9 cellular contexts compared by ENCODE assay signal in genomic region chr12:93442411-93443340, GRCh38. TPM values are rescaled to one million over a fixed set of nuclear protein-coding genes. Genes with fewer than 3 reads are reported as not detected.
A peak's percentile ranks its signal among the peaks of the same experiment; 100 is the strongest.
DNase-seq lines count a peak whose midpoint lies in the region; ATAC-seq, FAIRE-seq and TF ChIP-seq lines count a peak whose summit lies in the region.
"Had no signal": no experiment of that assay in that cellular context is flagged by ENCODE, and none has a peak within 500 bp of the region (broad histone marks: within the 10 kb centered on the region; RNA-seq: fewer than 3 reads in every experiment).

No MANE protein-coding gene starts in this region.

- H3K27me3 ChIP-seq in right atrium auricular region (no peaks in the 10 kb centered on the region), small intestine (ENCODE audit: control insufficient read depth in 2 of 2, insufficient read depth in 2 of 2, low read length in 2 of 2) (no peaks in the 10 kb centered on the region)

- H3K27me3 Mint-ChIP-seq in T-helper 2 cell treated with Interferon-gamma antibody and Interleukin-4, amounts not matched to agents 5 μg/mL and 100 μg/mL, for 36 hours (ENCODE audit: low read depth), result no peaks in the 10 kb centered on the region
- H3K27me3 Mint-ChIP-seq in activated CD8-positive, alpha-beta T cell treated with anti-CD3 and anti-CD28 coated beads for 36 hours, result no peaks in the 10 kb centered on the region

- ATAC-seq in activated CD8-positive, alpha-beta T cell treated with anti-CD3 and anti-CD28 coated beads for 36 hours, result no peak
- ATAC-seq in HG03378 (IDR thresholded peaks at IDR 0.05; ENCODE audit: unreplicated experiment), result no peak
- ATAC-seq in HG02870 (IDR thresholded peaks at IDR 0.05; ENCODE audit: unreplicated experiment), result no peak

- H3K27ac Mint-ChIP-seq in T-helper 2 cell treated with Interferon-gamma antibody and Interleukin-4, amounts not matched to agents 5 μg/mL and 100 μg/mL, for 36 hours, result peak overlapping the region; percentile 95
- H3K27ac Mint-ChIP-seq in activated CD8-positive, alpha-beta T cell treated with anti-CD3 and anti-CD28 coated beads for 36 hours, result peak overlapping the region; percentile 98

- TF ChIP-seq CTCF in activated CD8-positive, alpha-beta T cell treated with anti-CD3 and anti-CD28 coated beads for 36 hours (IDR thresholded peaks at IDR 0.05), result no peak
- TF ChIP-seq CTCF in right atrium auricular region (IDR thresholded peaks at IDR 0.05), result no peak

- CTCF ChIA-PET in activated CD8-positive, alpha-beta T cell treated with anti-CD3 and anti-CD28 coated beads for 36 hours (lab: Charles Lee), result interaction anchor here (0.7 to 2.5 kb wide), 4 partner anchors 23 to 60 kb away, joined by 3 to 11 read pairs (median 4); partner anchors contain the start of gene MRPL42

- H3K36me3 Mint-ChIP-seq in T-helper 2 cell treated with Interferon-gamma antibody and Interleukin-4, amounts not matched to agents 5 μg/mL and 100 μg/mL, for 36 hours (ENCODE audit: low read depth), result no peaks in the 10 kb centered on the region
- H3K36me3 Mint-ChIP-seq in activated CD8-positive, alpha-beta T cell treated with anti-CD3 and anti-CD28 coated beads for 36 hours (ENCODE audit: low read depth), result peaks cover 10% of the 10 kb centered on the region

- H3K4me1 ChIP-seq in right atrium auricular region (peaks cover 0 to 36% of the 10 kb centered on the region in 2 donors), small intestine (ENCODE audit: control insufficient read depth in 2 of 2, insufficient read depth in 1 of 2, low read depth in 1 of 2, low read length in 1 of 2) (peaks cover 0 to 6% of the 10 kb centered on the region in 2 donors)

- H3K4me3 ChIP-seq in right atrium auricular region (peak overlapping the region; percentile 86 to 100), small intestine (ENCODE audit: low read depth in 1 of 2, low read length in 2 of 2) (peak overlapping the region; percentile 92 to 100)

- H3K4me1 Mint-ChIP-seq in T-helper 2 cell treated with Interferon-gamma antibody and Interleukin-4, amounts not matched to agents 5 μg/mL and 100 μg/mL, for 36 hours (ENCODE audit: low read depth), result peaks cover 46% of the 10 kb centered on the region
- H3K4me1 Mint-ChIP-seq in activated CD8-positive, alpha-beta T cell treated with anti-CD3 and anti-CD28 coated beads for 36 hours (ENCODE audit: low read depth), result peaks cover 47% of the 10 kb centered on the region

- H3K9me3 Mint-ChIP-seq in T-helper 2 cell treated with Interferon-gamma antibody and Interleukin-4, amounts not matched to agents 5 μg/mL and 100 μg/mL, for 36 hours, result no peaks in the 10 kb centered on the region
- H3K9me3 Mint-ChIP-seq in activated CD8-positive, alpha-beta T cell treated with anti-CD3 and anti-CD28 coated beads for 36 hours, result no peaks in the 10 kb centered on the region

- peak overlapping the region; percentile 91 for H3K4me3 Mint-ChIP-seq in T-helper 2 cell treated with Interferon-gamma antibody and Interleukin-4, amounts not matched to agents 5 μg/mL and 100 μg/mL, for 36 hours
- H3K4me3 Mint-ChIP-seq in activated CD8-positive, alpha-beta T cell treated with anti-CD3 and anti-CD28 coated beads for 36 hours, result peak overlapping the region; percentile 99

- H3K9me3 ChIP-seq in right atrium auricular region (no peaks in the 10 kb centered on the region), small intestine (ENCODE audit: control insufficient read depth, low read depth) (no peaks in the 10 kb centered on the region)

- 3 to 6% (median 5%) methylated on average over 19 of the region's 19 CpGs for WGBS in small intestine, 3 donors

- intact Hi-C loops in activated CD8-positive, alpha-beta T cell treated with anti-CD3 and anti-CD28 coated beads for 36 hours (cut with micrococcal nuclease), result loop anchor here (5.0 to 10.0 kb wide), 2 partner anchors 65 to 1308 kb away; partner anchors contain the start of gene NUDT4

- H3K27ac ChIP-seq in right atrium auricular region, result peak overlapping the region; percentile 93 to 96
- peak overlapping the region; percentile 77 to 84 for H3K27ac ChIP-seq in small intestine (ENCODE audit: low read depth in 1 of 2, low read length in 1 of 2)

- POLR2A ChIA-PET in activated CD8-positive, alpha-beta T cell treated with anti-CD3 and anti-CD28 coated beads for 36 hours (lab: Charles Lee), result interaction anchor here (1.4 to 3.2 kb wide), 3 partner anchors 16 to 345 kb away, joined by 4 to 15 read pairs (median 4); partner anchors contain the start of gene MRPL42

- DNase-seq in T-helper 2 cell treated with Interferon-gamma antibody and Interleukin-4, amounts not matched to agents 5 μg/mL and 100 μg/mL, for 36 hours (ENCODE audit: low spot score), result no peak
- no peak for DNase-seq in T-helper 2 cell
- no peak for DNase-seq in activated CD8-positive, alpha-beta T cell treated with anti-CD3 and anti-CD28 coated beads for 36 hours
- DNase-seq in right atrium auricular region (ENCODE audit: low spot score), result no peak
- no peak for DNase-seq in small intestine
- no peak for DNase-seq in HCEC 1CT

- no peak for FAIRE-seq in small intestine (lab: Jason Lieb, UNC)
- FAIRE-seq: endometrium had no signal

- H3K36me3 ChIP-seq in right atrium auricular region (no peaks in the 10 kb centered on the region), small intestine (ENCODE audit: control insufficient read depth in 2 of 2, insufficient read depth in 2 of 2, low read length in 2 of 2) (no peaks in the 10 kb centered on the region)

RNA-seq across cellular contexts. Expression of gene UBE2N, which starts 0.9 kb away (rescaled TPM):
- total RNA-seq in activated CD8-positive, alpha-beta T cell treated with anti-CD3 and anti-CD28 coated beads for 36 hours, result 100 to 1,000 TPM; 186 to 192 TPM
- total RNA-seq in right atrium auricular region, result 10 to 100 TPM; 30.2 to 41.5 TPM
- polyA plus RNA-seq in small intestine, result 10 to 100 TPM; 47.0 to 70.4 (median 49.4) TPM

RNA-seq across cellular contexts. Expression of gene MRPL42, which starts 24.6 kb away (rescaled TPM):
- 10 to 100 TPM; 85.6 to 87.6 TPM for total RNA-seq in activated CD8-positive, alpha-beta T cell treated with anti-CD3 and anti-CD28 coated beads for 36 hours
- total RNA-seq in right atrium auricular region, result 10 to 100 TPM; 33.9 to 57.8 TPM
- 10 to 100 TPM; 41.3 to 53.4 (median 42.5) TPM for polyA plus RNA-seq in small intestine

Comparison
In these comparisons a context has a peak if more than half of its experiments do, and no peak if none do; other contexts are left out.
1. RNA of gene UBE2N, which starts 0.9 kb away (total RNA-seq): 186 to 192 TPM in activated CD8-positive, alpha-beta T cell treated with anti-CD3 and anti-CD28 coated beads for 36 hours; 30.2 to 41.5 TPM in right atrium auricular region; every median in the first group is over 4 times any median in the second.